In genomic region chr2:232315049-232315922, GRCh38 we compare ENCODE assay signal across 8 cellular contexts.
DNase-seq lines count a peak whose midpoint lies in the region; ATAC-seq lines count a peak whose summit lies in the region.

No MANE protein-coding gene starts in this region.

- peaks cover 74% of the 10 kb centered on the region for H3K4me1 Mint-ChIP-seq in activated naive CD8-positive, alpha-beta T cell treated with anti-CD3 and anti-CD28 coated beads, Interleukin-2, amount 10 ng/mL, durations not matched to agents 7 days and 5 days

- POLR2A ChIA-PET in activated naive CD8-positive, alpha-beta T cell treated with anti-CD3 and anti-CD28 coated beads, Interleukin-2, amount 10 ng/mL, durations not matched to agents 7 days and 5 days (lab: Charles Lee), result interaction anchor here (0.6 to 2.5 kb wide), 9 partner anchors 8 to 354 kb away, joined by 3 to 21 read pairs (median 4); partner anchors contain the start of gene DIS3L2

- peaks cover 9% of the 10 kb centered on the region for H3K9me3 Mint-ChIP-seq in activated naive CD8-positive, alpha-beta T cell treated with anti-CD3 and anti-CD28 coated beads, Interleukin-2, amount 10 ng/mL, durations not matched to agents 7 days and 5 days

- no peaks in the 10 kb centered on the region for H3K27me3 Mint-ChIP-seq in activated naive CD8-positive, alpha-beta T cell treated with anti-CD3 and anti-CD28 coated beads, Interleukin-2, amount 10 ng/mL, durations not matched to agents 7 days and 5 days

- ATAC-seq in GM18499 (IDR thresholded peaks at IDR 0.05; ENCODE audit: insufficient read depth, unreplicated experiment) (peak; percentile 62), HG02970 (IDR thresholded peaks at IDR 0.05; ENCODE audit: low FRiP score, unreplicated experiment) (peak; percentile 75), HG02840 (IDR thresholded peaks at IDR 0.05; ENCODE audit: low FRiP score, unreplicated experiment) (no peak)
- peak; percentile 91 for ATAC-seq in activated naive CD8-positive, alpha-beta T cell treated with anti-CD3 and anti-CD28 coated beads, Interleukin-2, amount 10 ng/mL, durations not matched to agents 7 days and 5 days (ENCODE audit: low read depth)

- peak overlapping the region; percentile 99 for H3K27ac Mint-ChIP-seq in activated naive CD8-positive, alpha-beta T cell treated with anti-CD3 and anti-CD28 coated beads, Interleukin-2, amount 10 ng/mL, durations not matched to agents 7 days and 5 days

- peak overlapping the region; percentile 80 for H3K4me3 Mint-ChIP-seq in activated naive CD8-positive, alpha-beta T cell treated with anti-CD3 and anti-CD28 coated beads, Interleukin-2, amount 10 ng/mL, durations not matched to agents 7 days and 5 days

- H3K36me3 Mint-ChIP-seq in activated naive CD8-positive, alpha-beta T cell treated with anti-CD3 and anti-CD28 coated beads, Interleukin-2, amount 10 ng/mL, durations not matched to agents 7 days and 5 days, result peaks cover 35% of the 10 kb centered on the region

- DNase-seq in SK-MEL-5 (ENCODE audit: low read depth, low spot score) (peak; percentile 50), iris pigment epithelial cell (ENCODE audit: low read depth) (peak; percentile 63), NCI-H2227 (lab: John Stamatoyannopoulos, UW; ENCODE audit: unreplicated experiment) (no peak)
- peak; percentile 73 for DNase-seq in activated naive CD8-positive, alpha-beta T cell treated with anti-CD3 and anti-CD28 coated beads, Interleukin-2, amount 10 ng/mL, durations not matched to agents 7 days and 5 days
- peak; percentile 68 for DNase-seq in stimulated activated CD4-positive, alpha-beta T cell treated with anti-CD3 and anti-CD28 coated beads, Interleukin-4, amount 100 ng/mL, for 24 hours

- in situ Hi-C loops in SK-MEL-5 (cut with HindIII; ENCODE audit: low pct_unique_long_range_greater_than_20kb, low sequenced_read_pairs), result no loop called here
